ENCODE assay signal across 2 cellular contexts in the genomic region with DNA sequence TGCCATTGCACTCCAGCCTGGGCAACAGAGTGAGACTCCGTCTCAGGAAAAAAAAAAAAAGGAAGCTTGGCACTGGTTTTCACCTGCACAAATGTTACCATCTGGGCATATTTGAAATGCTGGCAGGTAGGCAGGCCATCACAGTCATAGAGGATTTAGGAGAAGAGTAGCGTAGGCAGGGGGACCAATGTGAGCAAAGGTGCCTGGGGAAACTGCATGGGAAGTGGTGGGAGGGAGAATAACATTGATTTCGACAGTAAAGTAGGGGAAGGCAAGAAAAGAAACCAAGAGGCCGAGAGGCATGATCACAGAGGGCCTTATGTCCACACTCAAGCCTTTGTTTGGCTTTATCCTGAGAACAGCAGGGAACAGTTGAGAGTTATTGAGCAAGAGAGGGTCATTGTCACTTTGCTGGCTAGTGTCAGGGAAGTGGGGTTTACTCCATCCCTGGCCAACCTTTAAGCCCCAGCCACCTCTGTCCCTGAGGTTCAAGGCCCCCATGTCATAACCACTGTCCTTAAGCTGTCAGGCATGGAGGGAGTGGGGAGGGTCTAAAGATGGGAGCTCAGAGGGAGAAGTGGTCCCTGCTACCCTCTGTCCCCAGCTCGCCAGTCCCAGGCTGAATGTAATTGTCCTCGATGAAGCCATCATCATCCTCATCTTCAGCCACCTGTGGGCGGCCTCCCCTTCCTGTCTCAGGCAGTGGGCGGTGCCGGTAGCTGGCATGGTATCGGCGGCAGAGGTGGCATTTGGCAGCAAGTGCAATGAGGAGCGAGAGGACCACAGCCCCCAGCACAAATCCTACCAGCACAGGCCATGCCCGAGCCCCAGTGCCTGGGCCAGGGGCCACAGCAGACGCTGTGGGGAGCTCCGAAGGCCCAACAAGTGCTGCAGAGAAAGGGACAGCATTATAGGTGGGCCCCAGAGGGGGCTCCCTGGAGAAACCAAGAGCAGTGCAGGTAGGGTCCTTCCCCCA.
TF ChIP-seq lines count a peak whose summit lies in the region.

No MANE protein-coding gene starts in this region.

TF ChIP-seq in IMR-90, 13 proteins besides CTCF, POLR2A, EP300 and RAD21:
- TF ChIP-seq MXI1 (IDR thresholded peaks at IDR 0.05; ENCODE audit: borderline replicate concordance, low read depth, low read length): no peak
- TF ChIP-seq CHD1 (IDR thresholded peaks at IDR 0.05; ENCODE audit: low read depth, low read length): no peak
- no peak for TF ChIP-seq FOS (IDR thresholded peaks at IDR 0.05; ENCODE audit: low read depth, low read length)
- TF ChIP-seq BHLHE40 (IDR thresholded peaks at IDR 0.05; ENCODE audit: low read depth, low read length): no peak
- TF ChIP-seq MAZ (IDR thresholded peaks at IDR 0.05; ENCODE audit: borderline replicate concordance, low read depth, low read length): no peak
- TF ChIP-seq SMC3 (IDR thresholded peaks at IDR 0.05; ENCODE audit: low read depth, low read length): no peak
- no peak for TF ChIP-seq MAFK (IDR thresholded peaks at IDR 0.05; ENCODE audit: low read depth, low read length)
- no peak for TF ChIP-seq CEBPB (IDR thresholded peaks at IDR 0.05; ENCODE audit: low read depth, low read length)
- TF ChIP-seq, protein P1, sequence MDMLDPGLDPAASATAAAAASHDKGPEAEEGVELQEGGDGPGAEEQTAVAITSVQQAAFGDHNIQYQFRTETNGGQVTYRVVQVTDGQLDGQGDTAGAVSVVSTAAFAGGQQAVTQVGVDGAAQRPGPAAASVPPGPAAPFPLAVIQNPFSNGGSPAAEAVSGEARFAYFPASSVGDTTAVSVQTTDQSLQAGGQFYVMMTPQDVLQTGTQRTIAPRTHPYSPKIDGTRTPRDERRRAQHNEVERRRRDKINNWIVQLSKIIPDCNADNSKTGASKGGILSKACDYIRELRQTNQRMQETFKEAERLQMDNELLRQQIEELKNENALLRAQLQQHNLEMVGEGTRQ (IDR thresholded peaks at IDR 0.05; ENCODE audit: low read depth, low read length): no peak

TF ChIP-seq in liver, 16 proteins besides CTCF, POLR2A, EP300 and RAD21:
- TF ChIP-seq TAF1 (conservative IDR thresholded peaks at IDR 0.05) (no peak), EGR1 (IDR thresholded peaks at IDR 0.05; ENCODE audit: low read depth in 2 of 2) (no peak), HNF4G (IDR thresholded peaks at IDR 0.05) (peak; percentile 63), HNF4A (conservative IDR thresholded peaks at IDR 0.05) (peak; percentile 82 to 87), FOXA1 (IDR thresholded peaks at IDR 0.05) (no peak), FOXA2 (IDR thresholded peaks at IDR 0.05) (peak; percentile 31), SP1 (IDR thresholded peaks at IDR 0.05) (peak; percentile 63), YY1 (IDR thresholded peaks at IDR 0.05) (no peak), JUND (IDR thresholded peaks at IDR 0.05) (no peak), RXRA (IDR thresholded peaks at IDR 0.05) (peak; percentile 92 to 93), GABPA (IDR thresholded peaks at IDR 0.05 in 1 of 2, conservative IDR thresholded peaks at IDR 0.05 in 1 of 2) (no peak), NR2F2 (IDR thresholded peaks at IDR 0.05) (peak; percentile 56)
- TF ChIP-seq, protein P2, sequence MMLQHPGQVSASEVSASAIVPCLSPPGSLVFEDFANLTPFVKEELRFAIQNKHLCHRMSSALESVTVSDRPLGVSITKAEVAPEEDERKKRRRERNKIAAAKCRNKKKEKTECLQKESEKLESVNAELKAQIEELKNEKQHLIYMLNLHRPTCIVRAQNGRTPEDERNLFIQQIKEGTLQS (IDR thresholded peaks at IDR 0.05): no peak
- TF ChIP-seq, protein P3, sequence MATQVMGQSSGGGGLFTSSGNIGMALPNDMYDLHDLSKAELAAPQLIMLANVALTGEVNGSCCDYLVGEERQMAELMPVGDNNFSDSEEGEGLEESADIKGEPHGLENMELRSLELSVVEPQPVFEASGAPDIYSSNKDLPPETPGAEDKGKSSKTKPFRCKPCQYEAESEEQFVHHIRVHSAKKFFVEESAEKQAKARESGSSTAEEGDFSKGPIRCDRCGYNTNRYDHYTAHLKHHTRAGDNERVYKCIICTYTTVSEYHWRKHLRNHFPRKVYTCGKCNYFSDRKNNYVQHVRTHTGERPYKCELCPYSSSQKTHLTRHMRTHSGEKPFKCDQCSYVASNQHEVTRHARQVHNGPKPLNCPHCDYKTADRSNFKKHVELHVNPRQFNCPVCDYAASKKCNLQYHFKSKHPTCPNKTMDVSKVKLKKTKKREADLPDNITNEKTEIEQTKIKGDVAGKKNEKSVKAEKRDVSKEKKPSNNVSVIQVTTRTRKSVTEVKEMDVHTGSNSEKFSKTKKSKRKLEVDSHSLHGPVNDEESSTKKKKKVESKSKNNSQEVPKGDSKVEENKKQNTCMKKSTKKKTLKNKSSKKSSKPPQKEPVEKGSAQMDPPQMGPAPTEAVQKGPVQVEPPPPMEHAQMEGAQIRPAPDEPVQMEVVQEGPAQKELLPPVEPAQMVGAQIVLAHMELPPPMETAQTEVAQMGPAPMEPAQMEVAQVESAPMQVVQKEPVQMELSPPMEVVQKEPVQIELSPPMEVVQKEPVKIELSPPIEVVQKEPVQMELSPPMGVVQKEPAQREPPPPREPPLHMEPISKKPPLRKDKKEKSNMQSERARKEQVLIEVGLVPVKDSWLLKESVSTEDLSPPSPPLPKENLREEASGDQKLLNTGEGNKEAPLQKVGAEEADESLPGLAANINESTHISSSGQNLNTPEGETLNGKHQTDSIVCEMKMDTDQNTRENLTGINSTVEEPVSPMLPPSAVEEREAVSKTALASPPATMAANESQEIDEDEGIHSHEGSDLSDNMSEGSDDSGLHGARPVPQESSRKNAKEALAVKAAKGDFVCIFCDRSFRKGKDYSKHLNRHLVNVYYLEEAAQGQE (IDR thresholded peaks at IDR 0.05): no peak
- TF ChIP-seq, protein P4, sequence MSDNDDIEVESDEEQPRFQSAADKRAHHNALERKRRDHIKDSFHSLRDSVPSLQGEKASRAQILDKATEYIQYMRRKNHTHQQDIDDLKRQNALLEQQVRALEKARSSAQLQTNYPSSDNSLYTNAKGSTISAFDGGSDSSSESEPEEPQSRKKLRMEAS (IDR thresholded peaks at IDR 0.05): peak; percentile 28
- TF ChIP-seq, protein P5, sequence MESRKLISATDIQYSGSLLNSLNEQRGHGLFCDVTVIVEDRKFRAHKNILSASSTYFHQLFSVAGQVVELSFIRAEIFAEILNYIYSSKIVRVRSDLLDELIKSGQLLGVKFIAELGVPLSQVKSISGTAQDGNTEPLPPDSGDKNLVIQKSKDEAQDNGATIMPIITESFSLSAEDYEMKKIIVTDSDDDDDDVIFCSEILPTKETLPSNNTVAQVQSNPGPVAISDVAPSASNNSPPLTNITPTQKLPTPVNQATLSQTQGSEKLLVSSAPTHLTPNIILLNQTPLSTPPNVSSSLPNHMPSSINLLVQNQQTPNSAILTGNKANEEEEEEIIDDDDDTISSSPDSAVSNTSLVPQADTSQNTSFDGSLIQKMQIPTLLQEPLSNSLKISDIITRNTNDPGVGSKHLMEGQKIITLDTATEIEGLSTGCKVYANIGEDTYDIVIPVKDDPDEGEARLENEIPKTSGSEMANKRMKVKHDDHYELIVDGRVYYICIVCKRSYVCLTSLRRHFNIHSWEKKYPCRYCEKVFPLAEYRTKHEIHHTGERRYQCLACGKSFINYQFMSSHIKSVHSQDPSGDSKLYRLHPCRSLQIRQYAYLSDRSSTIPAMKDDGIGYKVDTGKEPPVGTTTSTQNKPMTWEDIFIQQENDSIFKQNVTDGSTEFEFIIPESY (IDR thresholded peaks at IDR 0.05): peak; percentile 26
